Comparison of ENCODE assay signal across 15 cellular contexts in the genomic region with DNA sequence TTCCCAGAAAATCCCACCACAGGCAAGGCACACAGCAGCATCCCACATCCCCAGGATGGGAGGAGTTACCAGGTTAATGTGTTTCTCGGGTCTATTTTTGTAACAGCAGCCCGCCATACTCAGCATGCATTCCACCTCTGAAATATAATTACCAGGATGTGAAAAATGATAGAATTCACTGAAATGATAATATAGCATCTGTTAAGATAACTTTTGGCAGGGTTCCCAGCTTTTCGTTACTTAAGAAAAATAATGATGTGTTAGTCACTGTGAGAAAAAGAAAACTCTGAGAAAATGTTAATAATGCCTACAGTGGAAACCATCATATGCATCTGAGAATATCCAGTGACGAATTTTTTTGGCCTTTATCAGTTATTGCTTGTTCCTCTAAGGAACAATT.
A peak's percentile ranks its signal among the peaks of the same experiment; 100 is the strongest.
DNase-seq lines count a peak whose midpoint lies in the region; ATAC-seq, FAIRE-seq and TF ChIP-seq lines count a peak whose summit lies in the region.
"Had no signal": no experiment of that assay in that cellular context is flagged by ENCODE, and none has a peak within 500 bp of the region (broad histone marks: within the 10 kb centered on the region; RNA-seq: fewer than 3 reads in every experiment).

No MANE protein-coding gene starts in this region.

- WGBS in stomach, 5 donors, result 14 to 21% (median 19%) methylated on average over 4 of the region's 4 CpGs

- TF ChIP-seq CTCF in bronchial epithelial cell (IDR thresholded peaks at IDR 0.05; ENCODE audit: insufficient read depth, low read length, severe bottlenecking) (no peak), stomach (IDR thresholded peaks at IDR 0.05) (no peak)

- ATAC-seq in HG03457 (IDR thresholded peaks at IDR 0.05; ENCODE audit: unreplicated experiment), result no peak
- ATAC-seq in GM19023 (IDR thresholded peaks at IDR 0.05; ENCODE audit: unreplicated experiment), result no peak
- ATAC-seq: effector memory CD8-positive, alpha-beta T cell had no signal

- DNase-seq in EL, result peak; percentile 23
- peak; percentile 77 for DNase-seq in NCI-H2171 treated with DMSO at 0.1 percent for 48 hours (lab: John Stamatoyannopoulos, UW)
- peak; percentile 47 for DNase-seq in bronchial epithelial cell (ENCODE audit: low read depth)
- DNase-seq in middle frontal gyrus (ENCODE audit: extremely low spot score, low spot score), result peak; percentile 4
- no peak for DNase-seq in stomach
- DNase-seq in globus pallidus (ENCODE audit: low spot score), result no peak
- DNase-seq: activated CD4-positive, CD25-positive, alpha-beta regulatory T cell treated with anti-CD3 and anti-CD28 coated beads, Interleukin-2, amount 50 U/mL, for 72 hours; activated T-cell treated with anti-CD3 and anti-CD28 coated beads, Interleukin-2, amount 50 U/mL, for 1 hour; C1 segment of cervical spinal cord; effector memory CD8-positive, alpha-beta T cell; NCI-H345; stimulated activated CD8-positive, alpha-beta memory T cell treated with anti-CD3 and anti-CD28 coated beads, Interleukin-4, amount 100 ng/mL, for 48 hours had no signal

- TF ChIP-seq POLR2A in stomach (IDR thresholded peaks at IDR 0.05), result no peak

- H3K27ac ChIP-seq in stomach, result no peak overlapping the region

- H3K27me3 ChIP-seq in bronchial epithelial cell (ENCODE audit: control insufficient read depth, insufficient read depth, low read length) (no peaks in the 10 kb centered on the region), stomach (no peaks in the 10 kb centered on the region)

- H3K36me3 ChIP-seq in bronchial epithelial cell (ENCODE audit: control insufficient read depth, insufficient read depth, low read length), result no peaks in the 10 kb centered on the region
- no peaks in the 10 kb centered on the region for H3K36me3 ChIP-seq in stomach

- H3K9me3 ChIP-seq in stomach, result no peaks in the 10 kb centered on the region

- H3K4me1 ChIP-seq in stomach, result no peaks in the 10 kb centered on the region

- FAIRE-seq in bronchial epithelial cell (lab: Jason Lieb, UNC), result no peak
- FAIRE-seq: urothelium cell line had no signal

- H3K4me3 ChIP-seq in bronchial epithelial cell (ENCODE audit: low read depth, low read length) (no peak overlapping the region), stomach (no peak overlapping the region)

- intact Hi-C loops in stomach (cut with DNase I; ENCODE audit: low total_unique reads), result no loop called here

- TF ChIP-seq EP300 in stomach (IDR thresholded peaks at IDR 0.05), result no peak

Comparison
In these comparisons a context has a peak if more than half of its experiments do, and no peak if none do; other contexts are left out.
1. DNase-seq: peak in EL (single experiment), NCI-H2171 treated with DMSO at 0.1 percent for 48 hours (single experiment), bronchial epithelial cell (single experiment) and middle frontal gyrus (single experiment); none in stomach (single experiment) and globus pallidus (single experiment).